12 cellular contexts compared by ENCODE assay signal in the genomic region with DNA sequence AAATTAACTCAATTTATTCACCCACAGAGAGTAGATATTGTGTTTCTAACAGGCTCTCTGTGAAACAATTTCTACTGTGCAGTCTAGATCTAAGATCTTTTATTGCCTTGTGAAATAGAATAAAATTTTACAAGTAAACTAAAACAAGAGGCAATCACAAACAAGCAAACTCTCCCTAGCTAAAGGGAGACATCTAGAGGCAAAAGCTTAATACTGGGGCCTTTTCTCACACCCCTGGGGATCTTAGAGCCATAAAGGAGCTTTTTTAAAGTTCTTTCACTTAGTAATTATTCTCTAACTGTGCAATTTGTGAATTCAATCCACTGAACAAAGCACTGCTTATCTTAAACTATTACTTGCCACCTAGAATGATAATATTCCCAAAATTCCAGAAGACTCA. TPM values are rescaled to one million over a fixed set of nuclear protein-coding genes. Genes with fewer than 3 reads are reported as not detected.
DNase-seq lines count a peak whose midpoint lies in the region; ATAC-seq and TF ChIP-seq lines count a peak whose summit lies in the region.
"Had no signal": no experiment of that assay in that cellular context is flagged by ENCODE, and none has a peak within 500 bp of the region (broad histone marks: within the 10 kb centered on the region; RNA-seq: fewer than 3 reads in every experiment).

No MANE protein-coding gene starts in this region.

- peak; percentile 43 for TF ChIP-seq CTCF in liver (IDR thresholded peaks at IDR 0.05; ENCODE audit: low read depth, low read length, missing input control)

- ATAC-seq in GM21786 (IDR thresholded peaks at IDR 0.05; ENCODE audit: unreplicated experiment), result no peak
- no peak for ATAC-seq in HG02763 (IDR thresholded peaks at IDR 0.05; ENCODE audit: unreplicated experiment)

- H3K4me3 ChIP-seq in liver (ENCODE audit: low read depth in 1 of 3, low read length in 3 of 3), result no peak overlapping the region

- no peaks in the 10 kb centered on the region for H3K27me3 ChIP-seq in liver (ENCODE audit: control insufficient read depth in 4 of 4, insufficient read depth in 4 of 4, low read length in 3 of 4)

- TF ChIP-seq RAD21 in liver (IDR thresholded peaks at IDR 0.05), result peak; percentile 77 to 81

- peak; percentile 38 for DNase-seq in EH (ENCODE audit: low read depth)
- DNase-seq in LHCN-M2 (ENCODE audit: low read depth), result peak; percentile 13
- peak; percentile 61 for DNase-seq in amniotic epithelial cell (ENCODE audit: low read depth)
- DNase-seq in hepatic stellate cell (ENCODE audit: low spot score), result no peak
- no peak for DNase-seq in SK-N-DZ (ENCODE audit: low spot score)
- DNase-seq: activated CD4-positive, alpha-beta memory T cell treated with anti-CD3 and anti-CD28 coated beads, Interleukin-2, amount 10 ng/mL, durations not matched to agents 7 days and 5 days; midbrain; NCI-H2081; stimulated activated CD4-positive, alpha-beta T cell treated with anti-CD3 and anti-CD28 coated beads, Interleukin-2, amount 100 ng/mL, for 48 hours had no signal

- H3K4me1 ChIP-seq in liver (ENCODE audit: control insufficient read depth in 4 of 4, insufficient read depth in 4 of 4, low read length in 3 of 4), result peaks cover 0 to 5% (median 3%) of the 10 kb centered on the region in 4 donors

- H3K27ac ChIP-seq in liver (ENCODE audit: low read depth in 1 of 2, low read length in 2 of 2), result no peak overlapping the region

- no peak overlapping the region for H3K9ac ChIP-seq in liver (ENCODE audit: low read depth in 1 of 2, low read length in 2 of 2)

- no peaks in the 10 kb centered on the region for H3K9me3 ChIP-seq in liver (ENCODE audit: control insufficient read depth in 4 of 4, low read length in 3 of 4)

- H3K36me3 ChIP-seq in liver (ENCODE audit: control insufficient read depth in 4 of 4, insufficient read depth in 3 of 4, low read depth in 1 of 4, low read length in 3 of 4), result peaks cover 2 to 18% (median 8%) of the 10 kb centered on the region in 4 donors

TF ChIP-seq in liver, 16 proteins besides CTCF, POLR2A, EP300 and RAD21:
- TF ChIP-seq GABPA (IDR thresholded peaks at IDR 0.05 in 1 of 2, conservative IDR thresholded peaks at IDR 0.05 in 1 of 2) (no peak), FOXA1 (IDR thresholded peaks at IDR 0.05) (no peak), TAF1 (conservative IDR thresholded peaks at IDR 0.05) (no peak), YY1 (IDR thresholded peaks at IDR 0.05) (no peak), HNF4A (conservative IDR thresholded peaks at IDR 0.05) (no peak), FOXA2 (IDR thresholded peaks at IDR 0.05) (no peak), JUND (IDR thresholded peaks at IDR 0.05) (no peak), SP1 (IDR thresholded peaks at IDR 0.05) (no peak), HNF4G (IDR thresholded peaks at IDR 0.05) (no peak), RXRA (IDR thresholded peaks at IDR 0.05) (no peak), EGR1 (IDR thresholded peaks at IDR 0.05; ENCODE audit: low read depth in 2 of 2) (no peak), NR2F2 (IDR thresholded peaks at IDR 0.05) (no peak)
- TF ChIP-seq, protein P1, sequence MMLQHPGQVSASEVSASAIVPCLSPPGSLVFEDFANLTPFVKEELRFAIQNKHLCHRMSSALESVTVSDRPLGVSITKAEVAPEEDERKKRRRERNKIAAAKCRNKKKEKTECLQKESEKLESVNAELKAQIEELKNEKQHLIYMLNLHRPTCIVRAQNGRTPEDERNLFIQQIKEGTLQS (IDR thresholded peaks at IDR 0.05), result no peak
- TF ChIP-seq, protein P2, sequence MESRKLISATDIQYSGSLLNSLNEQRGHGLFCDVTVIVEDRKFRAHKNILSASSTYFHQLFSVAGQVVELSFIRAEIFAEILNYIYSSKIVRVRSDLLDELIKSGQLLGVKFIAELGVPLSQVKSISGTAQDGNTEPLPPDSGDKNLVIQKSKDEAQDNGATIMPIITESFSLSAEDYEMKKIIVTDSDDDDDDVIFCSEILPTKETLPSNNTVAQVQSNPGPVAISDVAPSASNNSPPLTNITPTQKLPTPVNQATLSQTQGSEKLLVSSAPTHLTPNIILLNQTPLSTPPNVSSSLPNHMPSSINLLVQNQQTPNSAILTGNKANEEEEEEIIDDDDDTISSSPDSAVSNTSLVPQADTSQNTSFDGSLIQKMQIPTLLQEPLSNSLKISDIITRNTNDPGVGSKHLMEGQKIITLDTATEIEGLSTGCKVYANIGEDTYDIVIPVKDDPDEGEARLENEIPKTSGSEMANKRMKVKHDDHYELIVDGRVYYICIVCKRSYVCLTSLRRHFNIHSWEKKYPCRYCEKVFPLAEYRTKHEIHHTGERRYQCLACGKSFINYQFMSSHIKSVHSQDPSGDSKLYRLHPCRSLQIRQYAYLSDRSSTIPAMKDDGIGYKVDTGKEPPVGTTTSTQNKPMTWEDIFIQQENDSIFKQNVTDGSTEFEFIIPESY (IDR thresholded peaks at IDR 0.05), result no peak
- TF ChIP-seq, protein P3, sequence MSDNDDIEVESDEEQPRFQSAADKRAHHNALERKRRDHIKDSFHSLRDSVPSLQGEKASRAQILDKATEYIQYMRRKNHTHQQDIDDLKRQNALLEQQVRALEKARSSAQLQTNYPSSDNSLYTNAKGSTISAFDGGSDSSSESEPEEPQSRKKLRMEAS (IDR thresholded peaks at IDR 0.05), result no peak
- TF ChIP-seq, protein P4, sequence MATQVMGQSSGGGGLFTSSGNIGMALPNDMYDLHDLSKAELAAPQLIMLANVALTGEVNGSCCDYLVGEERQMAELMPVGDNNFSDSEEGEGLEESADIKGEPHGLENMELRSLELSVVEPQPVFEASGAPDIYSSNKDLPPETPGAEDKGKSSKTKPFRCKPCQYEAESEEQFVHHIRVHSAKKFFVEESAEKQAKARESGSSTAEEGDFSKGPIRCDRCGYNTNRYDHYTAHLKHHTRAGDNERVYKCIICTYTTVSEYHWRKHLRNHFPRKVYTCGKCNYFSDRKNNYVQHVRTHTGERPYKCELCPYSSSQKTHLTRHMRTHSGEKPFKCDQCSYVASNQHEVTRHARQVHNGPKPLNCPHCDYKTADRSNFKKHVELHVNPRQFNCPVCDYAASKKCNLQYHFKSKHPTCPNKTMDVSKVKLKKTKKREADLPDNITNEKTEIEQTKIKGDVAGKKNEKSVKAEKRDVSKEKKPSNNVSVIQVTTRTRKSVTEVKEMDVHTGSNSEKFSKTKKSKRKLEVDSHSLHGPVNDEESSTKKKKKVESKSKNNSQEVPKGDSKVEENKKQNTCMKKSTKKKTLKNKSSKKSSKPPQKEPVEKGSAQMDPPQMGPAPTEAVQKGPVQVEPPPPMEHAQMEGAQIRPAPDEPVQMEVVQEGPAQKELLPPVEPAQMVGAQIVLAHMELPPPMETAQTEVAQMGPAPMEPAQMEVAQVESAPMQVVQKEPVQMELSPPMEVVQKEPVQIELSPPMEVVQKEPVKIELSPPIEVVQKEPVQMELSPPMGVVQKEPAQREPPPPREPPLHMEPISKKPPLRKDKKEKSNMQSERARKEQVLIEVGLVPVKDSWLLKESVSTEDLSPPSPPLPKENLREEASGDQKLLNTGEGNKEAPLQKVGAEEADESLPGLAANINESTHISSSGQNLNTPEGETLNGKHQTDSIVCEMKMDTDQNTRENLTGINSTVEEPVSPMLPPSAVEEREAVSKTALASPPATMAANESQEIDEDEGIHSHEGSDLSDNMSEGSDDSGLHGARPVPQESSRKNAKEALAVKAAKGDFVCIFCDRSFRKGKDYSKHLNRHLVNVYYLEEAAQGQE (IDR thresholded peaks at IDR 0.05), result no peak

RNA-seq across cellular contexts. Expression of a gene that starts 19.7 kb away (rescaled TPM):
- total RNA-seq in LHCN-M2 (2014; rRNA removed) (41.2 and 44.4 TPM in 2 replicates), liver (10 to 100 TPM; 25.5 to 36.3 TPM)
- polyA plus RNA-seq in LHCN-M2 (2012), result 27.9 TPM
- polyA plus RNA-seq in liver, result 10 to 100 TPM; 13.7 to 14.9 TPM
- 22.9 and 24.7 TPM in 2 replicates for polyA plus RNA-seq in SK-N-DZ (2014; cell fraction: cytosol; rRNA removed)
- 19.3 and 30.8 TPM in 2 replicates for polyA plus RNA-seq in SK-N-DZ (2014; cell fraction: nucleus; rRNA removed)

RNA-seq across cellular contexts. Expression of a gene that starts 27.3 kb away (rescaled TPM):
- total RNA-seq in LHCN-M2 (2014; rRNA removed), result 2.8 and 2.9 TPM in 2 replicates
- polyA plus RNA-seq in LHCN-M2 (2012), result 0.85 TPM
- 1 to 10 TPM; 1.3 to 2.3 TPM for total RNA-seq in liver
- 1 to 10 TPM in 1 of 2 donors, under 1 TPM in 1; 0.95 to 1.3 TPM for polyA plus RNA-seq in liver
- 0.99 and 2.0 TPM in 2 replicates for polyA plus RNA-seq in SK-N-DZ (2014; cell fraction: cytosol; rRNA removed)
- polyA plus RNA-seq in SK-N-DZ (2014; cell fraction: nucleus; rRNA removed), result 1.6 and 1.7 TPM in 2 replicates

RNA-seq across cellular contexts. Expression of a gene that starts 27.7 kb away (rescaled TPM):
- total RNA-seq in LHCN-M2 (2014; rRNA removed), result 19.9 and 27.1 TPM in 2 replicates
- 27.3 TPM for polyA plus RNA-seq in LHCN-M2 (2012)
- total RNA-seq in liver, result 1 to 10 TPM; 6.2 to 8.2 TPM
- polyA plus RNA-seq in liver, result 10 to 100 TPM; 19.3 to 27.8 TPM
- 16.2 and 17.6 TPM in 2 replicates for polyA plus RNA-seq in SK-N-DZ (2014; cell fraction: cytosol; rRNA removed)
- polyA plus RNA-seq in SK-N-DZ (2014; cell fraction: nucleus; rRNA removed), result 27.3 and 28.7 TPM in 2 replicates

RNA-seq across cellular contexts. Expression of a gene that starts 59.9 kb away (rescaled TPM):
- total RNA-seq in LHCN-M2 (2014; rRNA removed), result 69.9 and 70.6 TPM in 2 replicates
- 387 TPM for polyA plus RNA-seq in LHCN-M2 (2012)
- total RNA-seq in liver, result 1 to 10 TPM in 1 of 2 donors, under 1 TPM in 1; 0.33 to 2.6 TPM
- polyA plus RNA-seq in liver, result 1 to 10 TPM; 4.7 to 8.6 TPM
- polyA plus RNA-seq in SK-N-DZ (2014; cell fraction: cytosol; rRNA removed), result 0.56 TPM in 1 of 2 replicates, not detected in the other
- not detected in 2 replicates for polyA plus RNA-seq in SK-N-DZ (2014; cell fraction: nucleus; rRNA removed)
- total RNA-seq: activated CD4-positive, alpha-beta memory T cell treated with anti-CD3 and anti-CD28 coated beads, Interleukin-2, amount 10 ng/mL, durations not matched to agents 7 days and 5 days had no signal

Comparison
In these comparisons a context has a peak if more than half of its experiments do, and no peak if none do; other contexts are left out.
1. DNase-seq: peak in EH (single experiment), LHCN-M2 (single experiment) and amniotic epithelial cell (single experiment); none in hepatic stellate cell (single experiment) and SK-N-DZ (single experiment).